In the genomic region with DNA sequence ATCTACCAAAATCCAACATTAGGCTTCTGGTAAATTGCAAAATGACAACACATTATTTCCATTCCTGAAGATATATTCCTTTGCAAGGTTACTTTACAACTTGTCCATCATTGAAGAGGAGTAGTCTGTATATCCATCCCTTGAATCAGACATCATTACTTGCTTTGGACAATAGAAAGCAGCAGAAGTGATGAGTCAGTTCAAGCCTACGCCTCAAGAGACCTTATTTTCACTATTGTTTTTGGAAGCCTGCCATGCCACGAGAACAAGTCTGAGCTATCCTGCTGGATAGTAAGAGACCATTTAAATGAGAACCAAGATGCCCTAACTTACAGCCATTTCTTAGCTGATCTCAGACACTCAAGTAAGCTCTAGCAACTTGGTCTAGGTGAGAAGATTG, we compare ENCODE assay signal across 8 cellular contexts.
DNase-seq lines count a peak whose midpoint lies in the region; ATAC-seq, FAIRE-seq and TF ChIP-seq lines count a peak whose summit lies in the region.

No MANE protein-coding gene starts in this region.

- no peak overlapping the region for H3K4me3 ChIP-seq in bronchial epithelial cell (ENCODE audit: low read depth, low read length)

- H3K27me3 ChIP-seq in bronchial epithelial cell (ENCODE audit: control insufficient read depth, insufficient read depth, low read length), result no peaks in the 10 kb centered on the region

- H3K36me3 ChIP-seq in bronchial epithelial cell (ENCODE audit: control insufficient read depth, insufficient read depth, low read length), result no peaks in the 10 kb centered on the region

- peak; percentile 75 for ATAC-seq in GM21381 (IDR thresholded peaks at IDR 0.05; ENCODE audit: unreplicated experiment)
- ATAC-seq in Right ventricle myocardium superior (ENCODE audit: poor library complexity), result no peak

- in situ Hi-C loops in ACHN (cut with HindIII; ENCODE audit: low pct_ligation_motif_present, low pct_unique_long_range_greater_than_20kb, low sequenced_read_pairs), result no loop called here

- TF ChIP-seq CTCF in bronchial epithelial cell (IDR thresholded peaks at IDR 0.05; ENCODE audit: insufficient read depth, low read length, severe bottlenecking), result no peak
- no peak for TF ChIP-seq CTCF in GM20000 (IDR thresholded peaks at IDR 0.05; ENCODE audit: extremely low read depth, missing control alignments)

- intact Hi-C loops in Right ventricle myocardium superior (cut with DNase I), result no loop called here

- peak; percentile 45 for DNase-seq in ACHN
- DNase-seq in HPDE6-E6E7 (ENCODE audit: extremely low spot score), result peak; percentile 63
- peak; percentile 97 for DNase-seq in bronchial epithelial cell (ENCODE audit: low read depth)
- no peak for DNase-seq in Right ventricle myocardium superior
- DNase-seq in KG1 (lab: John Stamatoyannopoulos, UW), result no peak
- no peak for DNase-seq in activated CD8-positive, alpha-beta memory T cell treated with anti-CD3 and anti-CD28 coated beads, Interleukin-2, amount 50 U/mL, for 4 hours
- no peak for DNase-seq in GM20000 (ENCODE audit: low spot score)

- FAIRE-seq in bronchial epithelial cell (lab: Jason Lieb, UNC), result no peak

Comparison
In these comparisons a context has a peak if more than half of its experiments do, and no peak if none do; other contexts are left out.
1. DNase-seq: peak in ACHN (single experiment), HPDE6-E6E7 (single experiment) and bronchial epithelial cell (single experiment); none in Right ventricle myocardium superior (single experiment), KG1 (single experiment), activated CD8-positive, alpha-beta memory T cell treated with anti-CD3 and anti-CD28 coated beads, Interleukin-2, amount 50 U/mL, for 4 hours (single experiment) and GM20000 (single experiment).